In the genomic region with DNA sequence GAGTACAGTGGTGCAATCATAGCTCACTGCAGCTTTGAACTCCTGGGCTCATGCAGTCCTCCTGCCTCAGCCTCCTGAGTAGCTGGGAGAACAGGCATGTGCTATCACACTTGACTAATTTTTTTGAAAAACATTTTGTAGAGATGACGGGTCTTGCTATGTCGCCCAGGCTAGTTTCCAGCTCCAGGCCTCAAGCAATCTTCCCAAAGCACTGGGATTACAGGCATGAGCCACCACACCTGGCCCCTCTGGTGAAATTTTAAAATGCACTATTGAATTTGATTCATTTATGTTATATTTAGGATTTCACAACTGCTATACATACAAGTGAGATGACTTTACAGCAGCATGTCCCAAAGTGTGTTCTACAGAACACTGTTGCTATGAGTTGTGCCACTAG, we compare ENCODE assay signal across 35 cellular contexts.
"Had no signal": no experiment of that assay in that cellular context is flagged by ENCODE, and none has a peak within 500 bp of the region (broad histone marks: within the 10 kb centered on the region; RNA-seq: fewer than 3 reads in every experiment).

No MANE protein-coding gene starts in this region.

- H3K27me3 ChIP-seq: brain microvascular endothelial cell, dorsolateral prefrontal cortex, gastroesophageal sphincter, heart right ventricle had no signal

- FAIRE-seq: astrocyte, bronchial epithelial cell had no signal

- DNase-seq: activated CD4-positive, alpha-beta memory T cell treated with anti-CD3 and anti-CD28 coated beads, Interleukin-2, amount 10 ng/mL, durations not matched to agents 7 days and 5 days; activated CD4-positive, alpha-beta T cell treated with anti-CD3 and anti-CD28 coated beads for 4 hours; activated CD4-positive, alpha-beta T cell treated with anti-CD3 and anti-CD28 coated beads, Interleukin-2, amount 10 ng/mL, durations not matched to agents 7 days and 5 days; activated CD4-positive, alpha-beta T cell treated with anti-CD3 and anti-CD28 coated beads, Interleukin-2, amount 50 U/mL, for 4 hours; activated CD4-positive, CD25-positive, alpha-beta regulatory T cell; activated CD4-positive, CD25-positive, alpha-beta regulatory T cell treated with anti-CD3 and anti-CD28 coated beads, Interleukin-2, amount 50 U/mL, for 72 hours; activated CD8-positive, alpha-beta memory T cell treated with anti-CD3 and anti-CD28 coated beads, Interleukin-2, amount 50 U/mL, for 48 hours; activated gamma-delta T cell treated with Interleukin-2 at 50 U/mL for 16 hours; activated naive CD4-positive, alpha-beta T cell treated with anti-CD3 and anti-CD28 coated beads, Interleukin-2, amount 50 U/mL, for 16 hours; activated naive CD4-positive, alpha-beta T cell treated with Interleukin-2 at 50 U/mL for 16 hours; activated T-cell treated with anti-CD3 and anti-CD28 coated beads for 4 hours; activated T-cell treated with anti-CD3 and anti-CD28 coated beads, Interleukin-2, amount 50 U/mL, for 24 hours; activated T-cell treated with anti-CD3 and anti-CD28 coated beads, Interleukin-2, amount 50 U/mL, for 72 hours; amniotic stem cell; anterior cingulate cortex; brain microvascular endothelial cell; dorsolateral prefrontal cortex; effector CD4-positive, alpha-beta T cell; effector memory CD8-positive, alpha-beta T cell; esophagus squamous epithelium; foreskin melanocyte; heart right ventricle; T-helper 1 cell; T-helper 17 cell; T1000; WERI-Rb-1 had no signal

- H3K4me3 ChIP-seq: coronary artery, dorsolateral prefrontal cortex, esophagus squamous epithelium, gastroesophageal sphincter, heart right ventricle had no signal

- H3K36me3 Mint-ChIP-seq: activated naive CD8-positive, alpha-beta T cell had no signal

- H3K36me3 ChIP-seq: brain microvascular endothelial cell, esophagus squamous epithelium, gastroesophageal sphincter, heart right ventricle, WERI-Rb-1 had no signal

- ATAC-seq: activated T-cell treated with anti-CD3 and anti-CD28 coated beads, Interleukin-2, amount 50 U/mL, for 72 hours; effector memory CD8-positive, alpha-beta T cell; gastroesophageal sphincter; heart right ventricle; T-helper 17 cell had no signal

- H3K9me3 Mint-ChIP-seq: activated CD4-positive, alpha-beta memory T cell treated with anti-CD3 and anti-CD28 coated beads, Interleukin-2, amount 10 ng/mL, durations not matched to agents 7 days and 5 days; activated CD4-positive, alpha-beta T cell treated with anti-CD3 and anti-CD28 coated beads, Interleukin-2, amount 10 ng/mL, durations not matched to agents 7 days and 5 days; activated T-cell treated with anti-CD3 and anti-CD28 coated beads, Interleukin-2, amount 50 U/mL, for 24 hours; activated T-cell treated with anti-CD3 and anti-CD28 coated beads, Interleukin-2, amount 50 U/mL, for 72 hours; central memory CD8-positive, alpha-beta T cell; dendritic cell treated with granulocyte-macrophage colony-stimulating factor and Interleukin-4, amounts not matched to agents 40 ng/mL and 50 ng/mL, for 4 days; effector memory CD8-positive, alpha-beta T cell; T-helper 2 cell treated with Interferon-gamma antibody and Interleukin-4, amounts not matched to agents 5 μg/mL and 100 μg/mL, for 36 hours had no signal

- H3K27ac ChIP-seq: brain microvascular endothelial cell, coronary artery, dorsolateral prefrontal cortex, epithelial cell of prostate, esophagus squamous epithelium, gastroesophageal sphincter, heart right ventricle, WERI-Rb-1 had no signal

- H3K4me1 Mint-ChIP-seq: activated CD4-positive, alpha-beta memory T cell treated with anti-CD3 and anti-CD28 coated beads, Interleukin-2, amount 10 ng/mL, durations not matched to agents 7 days and 5 days; activated CD4-positive, alpha-beta T cell treated with anti-CD3 and anti-CD28 coated beads, Interleukin-2, amount 10 ng/mL, durations not matched to agents 7 days and 5 days; central memory CD8-positive, alpha-beta T cell; T-helper 17 cell had no signal

- H3K9me3 ChIP-seq: esophagus squamous epithelium, gastroesophageal sphincter, heart right ventricle had no signal

- H3K4me3 Mint-ChIP-seq: activated CD4-positive, alpha-beta memory T cell treated with anti-CD3 and anti-CD28 coated beads, Interleukin-2, amount 10 ng/mL, durations not matched to agents 7 days and 5 days; activated CD4-positive, alpha-beta T cell treated with anti-CD3 and anti-CD28 coated beads, Interleukin-2, amount 10 ng/mL, durations not matched to agents 7 days and 5 days; activated naive CD8-positive, alpha-beta T cell; activated T-cell treated with anti-CD3 and anti-CD28 coated beads, Interleukin-2, amount 50 U/mL, for 24 hours; activated T-cell treated with anti-CD3 and anti-CD28 coated beads, Interleukin-2, amount 50 U/mL, for 72 hours; central memory CD8-positive, alpha-beta T cell; dendritic cell treated with granulocyte-macrophage colony-stimulating factor and Interleukin-4, amounts not matched to agents 40 ng/mL and 50 ng/mL, for 4 days; effector memory CD8-positive, alpha-beta T cell; T-helper 17 cell; T-helper 2 cell treated with Interferon-gamma antibody and Interleukin-4, amounts not matched to agents 5 μg/mL and 100 μg/mL, for 36 hours had no signal

- H3K27ac Mint-ChIP-seq: activated CD4-positive, alpha-beta memory T cell treated with anti-CD3 and anti-CD28 coated beads, Interleukin-2, amount 10 ng/mL, durations not matched to agents 7 days and 5 days; activated CD4-positive, alpha-beta T cell treated with anti-CD3 and anti-CD28 coated beads, Interleukin-2, amount 10 ng/mL, durations not matched to agents 7 days and 5 days; activated naive CD8-positive, alpha-beta T cell; activated T-cell treated with anti-CD3 and anti-CD28 coated beads, Interleukin-2, amount 50 U/mL, for 24 hours; activated T-cell treated with anti-CD3 and anti-CD28 coated beads, Interleukin-2, amount 50 U/mL, for 72 hours; dendritic cell treated with granulocyte-macrophage colony-stimulating factor and Interleukin-4, amounts not matched to agents 40 ng/mL and 50 ng/mL, for 4 days; effector memory CD8-positive, alpha-beta T cell; T-helper 17 cell; T-helper 2 cell treated with Interferon-gamma antibody and Interleukin-4, amounts not matched to agents 5 μg/mL and 100 μg/mL, for 36 hours had no signal
